In the genomic region with DNA sequence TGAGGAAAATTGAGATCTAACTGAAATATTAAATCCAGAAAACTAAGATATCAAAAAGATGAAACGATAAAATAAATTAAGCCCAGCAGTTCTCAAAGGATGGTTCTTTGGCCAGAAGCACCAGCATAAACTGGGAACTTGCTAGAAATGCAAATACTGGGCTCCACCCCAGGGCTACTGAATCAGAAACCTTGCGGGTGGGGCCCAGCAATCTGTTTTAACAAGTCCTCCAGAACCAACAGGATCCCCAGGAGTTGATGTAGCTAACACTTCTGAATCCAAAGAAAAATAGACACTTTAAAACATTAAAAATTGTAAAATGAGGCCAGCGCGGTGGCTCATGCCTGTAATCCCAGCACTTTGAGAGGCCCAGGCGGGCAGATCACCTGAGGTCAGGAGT, we compare ENCODE assay signal across 21 cellular contexts. TPM values are rescaled to one million over a fixed set of nuclear protein-coding genes. Genes with fewer than 3 reads are reported as not detected.
DNase-seq lines count a peak whose midpoint lies in the region; ATAC-seq and TF ChIP-seq lines count a peak whose summit lies in the region.
"Had no signal": no experiment of that assay in that cellular context is flagged by ENCODE, and none has a peak within 500 bp of the region (broad histone marks: within the 10 kb centered on the region; RNA-seq: fewer than 3 reads in every experiment).

No MANE protein-coding gene starts in this region.

- H3K4me1 ChIP-seq in endodermal cell (ENCODE audit: control insufficient read depth, insufficient read depth, low read length), result peaks cover 5% of the 10 kb centered on the region
- peaks cover 24% of the 10 kb centered on the region for H3K4me1 ChIP-seq in foreskin keratinocyte
- H3K4me1 ChIP-seq in suprapubic skin, result peaks cover 34% of the 10 kb centered on the region

- no peaks in the 10 kb centered on the region for H3K9me3 Mint-ChIP-seq in endodermal cell
- H3K9me3 Mint-ChIP-seq: GM23338, H9 had no signal

- no peaks in the 10 kb centered on the region for H3K9me3 ChIP-seq in endodermal cell (ENCODE audit: control insufficient read depth, low read length)
- no peaks in the 10 kb centered on the region for H3K9me3 ChIP-seq in suprapubic skin
- H3K9me3 ChIP-seq: BLaER1 had no signal

- no peak for TF ChIP-seq POLR2A in suprapubic skin (IDR thresholded peaks at IDR 0.05)

- H3K4me1 Mint-ChIP-seq in endodermal cell, result peaks cover 32% of the 10 kb centered on the region

- DNase-seq in GM12865 (ENCODE audit: low read depth) (peak; percentile 30), endodermal cell (peak; percentile 33), foreskin keratinocyte (peak; percentile 52 to 79), suprapubic skin (ENCODE audit: low spot score in 2 of 2) (no peak), NCI-H446 (lab: John Stamatoyannopoulos, UW) (no peak)
- no peak for DNase-seq in activated T-cell treated with anti-CD3 and anti-CD28 coated beads, Interleukin-2, amount 50 U/mL, for 1 hour
- DNase-seq: CD4-positive, CD25-positive, alpha-beta regulatory T cell; H9; IMR-90; KG1; MM.1S; NCI-H2029; NCI-H2227 treated with DMSO at 0.1 percent for 48 hours; NCI-H510A; NCI-H69; SHP77 treated with DMSO at 0.1 percent for 48 hours had no signal

- 87 to 96% methylated on average over 3 to 5 of the region's 5 CpGs for WGBS in endodermal cell (ENCODE audit: insufficient coverage in 1 of 2, insufficient read length in 1 of 2), 2 experiments
- 47% methylated on average over 5 of the region's 5 CpGs for WGBS in suprapubic skin

- TF ChIP-seq CTCF in GM12865 (IDR thresholded peaks at IDR 0.05; ENCODE audit: insufficient read depth, low read depth, low read length, missing control alignments) (no peak), endodermal cell (conservative IDR thresholded peaks at IDR 0.05) (no peak), foreskin keratinocyte (conservative IDR thresholded peaks at IDR 0.05) (no peak), suprapubic skin (IDR thresholded peaks at IDR 0.05) (no peak)

- no peak overlapping the region for H3K4me3 ChIP-seq in GM12865 (ENCODE audit: low read depth, low read length)
- H3K4me3 ChIP-seq in endodermal cell (ENCODE audit: low read length), result no peak overlapping the region
- H3K4me3 ChIP-seq in suprapubic skin, result no peak overlapping the region
- H3K4me3 ChIP-seq: BLaER1, GM23338, SK-N-MC had no signal

- no peaks in the 10 kb centered on the region for H3K36me3 Mint-ChIP-seq in endodermal cell (ENCODE audit: low read depth)
- H3K36me3 Mint-ChIP-seq: CD4-positive, CD25-positive, alpha-beta regulatory T cell had no signal

- H3K27me3 Mint-ChIP-seq in endodermal cell (ENCODE audit: insufficient read depth), result no peaks in the 10 kb centered on the region

- H3K9ac ChIP-seq in endodermal cell (ENCODE audit: extremely low read depth, low read length, poor library complexity, severe bottlenecking), result no peak overlapping the region
- H3K9ac ChIP-seq: BLaER1 had no signal

- TF ChIP-seq EP300 in suprapubic skin (IDR thresholded peaks at IDR 0.05), result no peak

- H3K27ac ChIP-seq in endodermal cell (ENCODE audit: low read depth, low read length), result no peak overlapping the region
- H3K27ac ChIP-seq in foreskin keratinocyte, result peak overlapping the region; percentile 98
- H3K27ac ChIP-seq in suprapubic skin, result peak overlapping the region; percentile 61
- H3K27ac ChIP-seq: BLaER1, SK-N-MC had no signal

- no peak overlapping the region for H3K27ac Mint-ChIP-seq in endodermal cell
- H3K27ac Mint-ChIP-seq: CD4-positive, CD25-positive, alpha-beta regulatory T cell; GM23338; H9 had no signal

- ATAC-seq in foreskin keratinocyte, result no peak
- ATAC-seq in GM21786 (IDR thresholded peaks at IDR 0.05; ENCODE audit: unreplicated experiment), result no peak
- ATAC-seq: GM23338, Panc1 had no signal

- no peaks in the 10 kb centered on the region for H3K36me3 ChIP-seq in endodermal cell (ENCODE audit: control insufficient read depth, insufficient read depth, low read length)
- no peaks in the 10 kb centered on the region for H3K36me3 ChIP-seq in suprapubic skin
- H3K36me3 ChIP-seq: BLaER1 had no signal

- H3K27me3 ChIP-seq in endodermal cell (ENCODE audit: control insufficient read depth, insufficient read depth, low read length, poor library complexity, severe bottlenecking) (no peaks in the 10 kb centered on the region), foreskin keratinocyte (no peaks in the 10 kb centered on the region), suprapubic skin (no peaks in the 10 kb centered on the region)
- H3K27me3 ChIP-seq: BLaER1 had no signal

- no peak overlapping the region for H3K4me3 Mint-ChIP-seq in endodermal cell
- H3K4me3 Mint-ChIP-seq: CD4-positive, CD25-positive, alpha-beta regulatory T cell; GM23338; H9 had no signal

RNA-seq across cellular contexts. Expression of a gene that starts 14.1 kb away (rescaled TPM):
- total RNA-seq in endodermal cell (1 to 10 TPM in 1 of 2 donors, under 1 TPM in 1; 0.81 to 1.6 TPM), foreskin keratinocyte (102 and 118 TPM in 2 replicates), suprapubic skin (100 to 1,000 TPM in 3 of 4 donors, 10 to 100 TPM in 1; 81.9 to 164 (median 132) TPM)
- polyA plus RNA-seq in endodermal cell (2013, experiment 1 of 2), result 0.75 TPM
- polyA plus RNA-seq in endodermal cell (2013, experiment 2 of 2), result 2.0 TPM
- 12.8 and 13.3 TPM in 2 replicates for polyA plus RNA-seq in foreskin keratinocyte

Comparison
In these comparisons a context has a peak if more than half of its experiments do, and no peak if none do; other contexts are left out.
1. DNase-seq: peak in GM12865 (single experiment), endodermal cell (single experiment) and foreskin keratinocyte (2 of 2); none in suprapubic skin (0 of 2), NCI-H446 (0 of 2) and activated T-cell treated with anti-CD3 and anti-CD28 coated beads, Interleukin-2, amount 50 U/mL, for 1 hour (single experiment).
2. RNA of a gene that starts 14.1 kb away (total RNA-seq): 81.9 to 164 TPM in suprapubic skin and 102 to 118 TPM in foreskin keratinocyte; 0.81 to 1.6 TPM in endodermal cell; every median in the first group is over 10 times any median in the second.